Comparison of ENCODE assay signal across 9 cellular contexts in the genomic region with DNA sequence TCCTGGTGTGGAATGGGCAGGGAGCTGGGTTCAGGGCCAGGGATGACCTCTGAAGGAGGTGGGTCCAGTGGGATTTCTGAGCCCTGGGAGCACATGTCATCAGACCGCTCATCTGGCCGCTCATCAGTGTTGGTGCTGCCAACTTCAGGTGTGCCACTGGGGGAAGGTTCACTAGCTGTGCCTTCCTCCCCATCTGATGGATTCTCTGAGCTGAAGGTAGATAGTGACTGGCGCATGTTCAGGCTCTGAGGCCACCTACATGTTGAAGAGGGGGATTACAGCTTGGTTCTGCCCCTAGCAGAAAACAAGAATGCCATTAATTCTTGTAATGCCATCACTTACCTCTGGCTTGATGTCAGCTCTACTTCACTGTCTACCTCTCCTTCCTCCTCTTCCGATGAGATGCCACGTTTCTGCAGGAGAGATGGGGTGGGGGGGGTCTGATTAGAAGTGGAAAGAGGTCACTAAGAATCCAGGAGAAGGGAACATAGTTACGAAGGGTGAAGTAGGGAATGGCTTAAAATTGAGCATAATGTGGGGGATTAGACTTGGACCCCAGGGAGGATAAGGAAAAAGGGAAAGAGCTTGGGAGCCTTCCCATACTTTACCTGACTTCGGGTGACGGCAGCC. TPM values are rescaled to one million over a fixed set of nuclear protein-coding genes. Genes with fewer than 3 reads are reported as not detected.
DNase-seq lines count a peak whose midpoint lies in the region; ATAC-seq, FAIRE-seq and TF ChIP-seq lines count a peak whose summit lies in the region.
"Had no signal": no experiment of that assay in that cellular context is flagged by ENCODE, and none has a peak within 500 bp of the region (broad histone marks: within the 10 kb centered on the region; RNA-seq: fewer than 3 reads in every experiment).

No MANE protein-coding gene starts in this region.

- H3K4me3 ChIP-seq in IMR-90 (ENCODE audit: insufficient read depth, low read depth, low read length), result no peak overlapping the region
- no peak overlapping the region for H3K4me3 ChIP-seq in astrocyte (ENCODE audit: insufficient read depth, low read depth, low read length)
- H3K4me3 ChIP-seq: colonic mucosa had no signal

- TF ChIP-seq CTCF in IMR-90 (conservative IDR thresholded peaks at IDR 0.05; ENCODE audit: low read depth, low read length) (peak; percentile 17; the same call in 1 of the 2 replicates), astrocyte (IDR thresholded peaks at IDR 0.05; ENCODE audit: insufficient read depth, low read depth, low read length) (peak; percentile 26)

- no peak overlapping the region for H2AK5ac ChIP-seq in IMR-90 (ENCODE audit: low read depth, low read length)

- CTCF ChIA-PET in IMR-90 (lab: Yijun Ruan, JAX), result interaction anchor here (1.2 to 1.7 kb wide), 2 partner anchors 10 to 27 kb away, joined by 3 to 14 read pairs; no protein-coding TSS in a partner anchor

- peak overlapping the region; percentile 5 for H2AK9ac ChIP-seq in IMR-90 (replicated peaks; ENCODE audit: low read depth, low read length, poor library complexity)

- H3K4me1 ChIP-seq in IMR-90 (ENCODE audit: control insufficient read depth, insufficient read depth, low read length), result peaks cover 12% of the 10 kb centered on the region
- H3K4me1 ChIP-seq in astrocyte (ENCODE audit: insufficient read depth, low read length), result peaks cover 20% of the 10 kb centered on the region
- H3K4me1 ChIP-seq: colonic mucosa had no signal

- no peak overlapping the region for H2BK5ac ChIP-seq in IMR-90 (ENCODE audit: low read depth, low read length, poor library complexity, severe bottlenecking)

- no peak for TF ChIP-seq POLR2A in IMR-90 (IDR thresholded peaks at IDR 0.05; ENCODE audit: low read depth, low read length)

- no peak for FAIRE-seq in astrocyte (lab: Jason Lieb, UNC)

- peaks cover 16% of the 10 kb centered on the region; the same call in 1 of the 2 replicates for H3K9me1 ChIP-seq in IMR-90 (ENCODE audit: insufficient read depth, low read length)

- no peak overlapping the region for H3K4ac ChIP-seq in IMR-90 (ENCODE audit: low read depth, low read length)

- H3K23ac ChIP-seq in IMR-90 (ENCODE audit: low read depth, low read length), result no peak overlapping the region

- H4K91ac ChIP-seq in IMR-90 (ENCODE audit: insufficient read depth, low read depth, low read length), result no peak overlapping the region

- H4K20me1 ChIP-seq in IMR-90 (ENCODE audit: insufficient read depth, low read length) (peaks cover 86% of the 10 kb centered on the region), astrocyte (ENCODE audit: insufficient read depth, low read length) (peaks cover 86% of the 10 kb centered on the region)

- dilution Hi-C loops in IMR-90 (cut with HindIII; ENCODE audit: low sequenced_read_pairs, unreplicated experiment), result no loop called here

- H3K18ac ChIP-seq in IMR-90 (ENCODE audit: low read depth, low read length), result no peak overlapping the region

- ATAC-seq in IMR-90 (ENCODE audit: low read depth) (peak; percentile 5; the same call in 1 of the 2 replicates), naive B cell (ENCODE audit: low read depth in 2 of 2) (peak; percentile 72 to 74)

- H3K36me3 ChIP-seq in IMR-90 (ENCODE audit: control insufficient read depth, insufficient read depth, low read length), result peaks cover 79% of the 10 kb centered on the region
- H3K36me3 ChIP-seq in astrocyte (ENCODE audit: insufficient read depth, low read length), result peaks cover 50% of the 10 kb centered on the region

- H3K9me3 ChIP-seq in IMR-90 (ENCODE audit: control insufficient read depth, insufficient read depth, low read length) (no peaks in the 10 kb centered on the region), astrocyte (ENCODE audit: insufficient read depth, low read depth, low read length) (no peaks in the 10 kb centered on the region)
- H3K9me3 ChIP-seq: colonic mucosa had no signal

- H3K27me3 Mint-ChIP-seq in astrocyte (ENCODE audit: low read depth, unreplicated experiment), result no peaks in the 10 kb centered on the region
- no peaks in the 10 kb centered on the region for H3K27me3 Mint-ChIP-seq in naive B cell

- H3K27me3 ChIP-seq in IMR-90 (ENCODE audit: control insufficient read depth, insufficient read depth, low read length) (no peaks in the 10 kb centered on the region), astrocyte (ENCODE audit: insufficient read depth, low read length) (no peaks in the 10 kb centered on the region)
- H3K27me3 ChIP-seq: colonic mucosa had no signal

- no peaks in the 10 kb centered on the region for H3K9me3 Mint-ChIP-seq in astrocyte (ENCODE audit: unreplicated experiment)
- no peaks in the 10 kb centered on the region for H3K9me3 Mint-ChIP-seq in naive B cell

- H3K4me2 ChIP-seq in IMR-90 (ENCODE audit: low read depth, low read length), result no peak overlapping the region
- H3K4me2 ChIP-seq in astrocyte (ENCODE audit: low read length), result no peak overlapping the region

- POLR2A ChIA-PET in IMR-90 (lab: Charles Lee; ENCODE audit: unreplicated experiment), result no interaction called here

- H2AFZ ChIP-seq in IMR-90 (replicated peaks; ENCODE audit: low read length, poor library complexity) (no peak overlapping the region), astrocyte (ENCODE audit: low read depth, low read length) (no peak overlapping the region)

- peak overlapping the region; percentile 88 for H3K27ac Mint-ChIP-seq in astrocyte (ENCODE audit: unreplicated experiment)
- H3K27ac Mint-ChIP-seq in naive B cell, result peak overlapping the region; percentile 7 to 90 (median 52)

- peaks cover 29% of the 10 kb centered on the region for H3K4me1 Mint-ChIP-seq in astrocyte (ENCODE audit: low read depth, unreplicated experiment)
- H3K4me1 Mint-ChIP-seq in naive B cell, result peaks cover 5 to 19% (median 11%) of the 10 kb centered on the region in 3 donors

- H2BK120ac ChIP-seq in IMR-90 (ENCODE audit: low read depth, low read length), result no peak overlapping the region

- H2BK15ac ChIP-seq in IMR-90 (ENCODE audit: low read depth, low read length), result no peak overlapping the region

- intact Hi-C loops in IMR-90 (cut with micrococcal nuclease), result no loop called here

- in situ Hi-C loops in IMR-90 (cut with MboI; ENCODE audit: low sequenced_read_pairs), result no loop called here

- H4K8ac ChIP-seq in IMR-90 (ENCODE audit: low read depth in 2 of 2, low read length in 2 of 2), result no peak overlapping the region

- peaks cover 29 to 88% of the 10 kb centered on the region in 2 experiments for H3K79me1 ChIP-seq in IMR-90 (ENCODE audit: low read depth in 1 of 2, low read length in 2 of 2)

- H3K27ac ChIP-seq in IMR-90 (ENCODE audit: insufficient read depth, low read length), result no peak overlapping the region
- H3K27ac ChIP-seq in astrocyte (ENCODE audit: low read depth, low read length), result no peak overlapping the region

- H3K14ac ChIP-seq in IMR-90 (replicated peaks; ENCODE audit: low read depth, low read length), result no peak overlapping the region

- TF ChIP-seq RAD21 in IMR-90 (IDR thresholded peaks at IDR 0.05; ENCODE audit: low read length), result peak; percentile 9; the same call in 1 of the 2 replicates

- H4K5ac ChIP-seq in IMR-90 (ENCODE audit: low read depth, low read length), result no peak overlapping the region

- H3K36me3 Mint-ChIP-seq in astrocyte (ENCODE audit: low read depth, unreplicated experiment) (peaks cover 24% of the 10 kb centered on the region), naive B cell (peaks cover 4 to 5% of the 10 kb centered on the region in 2 donors)

- WGBS in IMR-90 (ENCODE audit: extremely low coverage in 2 of 2, insufficient read length in 1 of 2), 2 experiments, result no CpG with 5 or more reads among the region's 8 CpGs

- H3K9ac ChIP-seq in IMR-90 (ENCODE audit: low read depth, low read length), result no peak overlapping the region
- no peak overlapping the region for H3K9ac ChIP-seq in astrocyte (ENCODE audit: low read length)

- H2BK20ac ChIP-seq in IMR-90 (ENCODE audit: low read depth, low read length), result no peak overlapping the region

- peaks cover 22% of the 10 kb centered on the region for H3K79me2 ChIP-seq in astrocyte (ENCODE audit: insufficient read depth, low read length)

- peak; percentile 42 for DNase-seq in D341Med (ENCODE audit: low spot score)
- no peak for DNase-seq in IMR-90
- DNase-seq in astrocyte (ENCODE audit: low read depth), result no peak
- DNase-seq in naive B cell, result no peak
- no peak for DNase-seq in activated gamma-delta T cell (lab: John Stamatoyannopoulos, UW)
- no peak for DNase-seq in T-helper 1 cell
- DNase-seq in EL, result no peak
- no peak for DNase-seq in NCI-H2196 (lab: John Stamatoyannopoulos, UW; ENCODE audit: unreplicated experiment)
- DNase-seq: colonic mucosa had no signal

- no peak overlapping the region for H3K56ac ChIP-seq in IMR-90 (ENCODE audit: extremely low read depth, insufficient read depth, low read length)

- no TSS peak for BruUV-seq in IMR-90 (replicated peaks; lab: Mats Ljungman, UMichigan)

- H3K4me3 Mint-ChIP-seq in astrocyte (ENCODE audit: unreplicated experiment) (peak overlapping the region; percentile 57), naive B cell (peak overlapping the region in 1 of 8 donors; percentile 9)

RNA-seq across cellular contexts. Expression of a gene that starts 17.2 kb away (rescaled TPM):
- total RNA-seq in IMR-90 (2012; rRNA removed) (20.6 and 29.0 TPM in 2 replicates), astrocyte (11.1 and 13.1 TPM in 2 replicates)
- polyA plus RNA-seq in IMR-90 (2012; rRNA removed) (48.6 and 52.5 TPM in 2 replicates), naive B cell (ENCODE audit: low read depth in 6 of 6) (1 to 10 TPM in 4 of 6 donors, under 1 TPM in 1, not detected in 1; 1.00 to 1.8 (median 1.4) TPM)
- 18.8 and 22.6 TPM in 2 replicates for polyA plus RNA-seq in IMR-90 (2012; cell fraction: cytosol; rRNA removed)
- 284 and 449 TPM in 2 replicates for polyA plus RNA-seq in IMR-90 (2012; cell fraction: nucleus; rRNA removed; ENCODE audit: low replicate concordance)

RNA-seq across cellular contexts. Expression of a gene that starts 19.0 kb away (rescaled TPM):
- total RNA-seq in IMR-90 (2012; rRNA removed), result 27.4 and 27.8 TPM in 2 replicates
- 46.1 and 49.6 TPM in 2 replicates for polyA plus RNA-seq in IMR-90 (2012; rRNA removed)
- polyA plus RNA-seq in IMR-90 (2012; cell fraction: cytosol; rRNA removed), result 31.9 and 38.5 TPM in 2 replicates
- polyA plus RNA-seq in IMR-90 (2012; cell fraction: nucleus; rRNA removed; ENCODE audit: low replicate concordance), result 128 and 140 TPM in 2 replicates
- total RNA-seq in astrocyte, result 40.4 and 51.1 TPM in 2 replicates
- 10 to 100 TPM; 14.8 to 29.0 (median 18.5) TPM for polyA plus RNA-seq in naive B cell (ENCODE audit: low read depth in 6 of 6)

RNA-seq across cellular contexts. Expression of a gene that starts 25.2 kb away (rescaled TPM):
- total RNA-seq in IMR-90 (2012; rRNA removed) (not detected in 2 replicates), astrocyte (0.82 TPM in 1 of 2 replicates, not detected in the other)
- polyA plus RNA-seq in IMR-90 (2012; rRNA removed) (not detected in 2 replicates), naive B cell (ENCODE audit: low read depth in 6 of 6) (not detected)
- polyA plus RNA-seq in IMR-90 (2012; cell fraction: cytosol; rRNA removed), result not detected in 2 replicates
- 0.87 TPM in 1 of 2 replicates, not detected in the other for polyA plus RNA-seq in IMR-90 (2012; cell fraction: nucleus; rRNA removed; ENCODE audit: low replicate concordance)
- total RNA-seq: colonic mucosa had no signal

RNA-seq across cellular contexts. Expression of a gene that starts 30.2 kb away (rescaled TPM):
- 190 and 198 TPM in 2 replicates for total RNA-seq in IMR-90 (2012; rRNA removed)
- polyA plus RNA-seq in IMR-90 (2012; rRNA removed), result 409 and 586 TPM in 2 replicates
- 248 and 496 TPM in 2 replicates for polyA plus RNA-seq in IMR-90 (2012; cell fraction: cytosol; rRNA removed)
- 390 and 761 TPM in 2 replicates for polyA plus RNA-seq in IMR-90 (2012; cell fraction: nucleus; rRNA removed; ENCODE audit: low replicate concordance)
- total RNA-seq in astrocyte, result 708 and 733 TPM in 2 replicates
- 100 to 1,000 TPM; 116 to 172 (median 146) TPM for polyA plus RNA-seq in naive B cell (ENCODE audit: low read depth in 6 of 6)

RNA-seq across cellular contexts. Expression of a gene that starts 40.5 kb away (rescaled TPM):
- total RNA-seq in IMR-90 (2012; rRNA removed) (25.5 and 31.4 TPM in 2 replicates), astrocyte (159 and 190 TPM in 2 replicates)
- polyA plus RNA-seq in IMR-90 (2012; rRNA removed) (95.7 and 114 TPM in 2 replicates), naive B cell (ENCODE audit: low read depth in 6 of 6) (1,000 to 10,000 TPM in 1 of 6 donors, 100 to 1,000 TPM in 5; 660 to 1,169 (median 730) TPM)
- 64.4 and 67.7 TPM in 2 replicates for polyA plus RNA-seq in IMR-90 (2012; cell fraction: cytosol; rRNA removed)
- polyA plus RNA-seq in IMR-90 (2012; cell fraction: nucleus; rRNA removed; ENCODE audit: low replicate concordance), result 27.8 and 46.6 TPM in 2 replicates
